Comparison of ENCODE assay signal across 27 cellular contexts in the genomic region with DNA sequence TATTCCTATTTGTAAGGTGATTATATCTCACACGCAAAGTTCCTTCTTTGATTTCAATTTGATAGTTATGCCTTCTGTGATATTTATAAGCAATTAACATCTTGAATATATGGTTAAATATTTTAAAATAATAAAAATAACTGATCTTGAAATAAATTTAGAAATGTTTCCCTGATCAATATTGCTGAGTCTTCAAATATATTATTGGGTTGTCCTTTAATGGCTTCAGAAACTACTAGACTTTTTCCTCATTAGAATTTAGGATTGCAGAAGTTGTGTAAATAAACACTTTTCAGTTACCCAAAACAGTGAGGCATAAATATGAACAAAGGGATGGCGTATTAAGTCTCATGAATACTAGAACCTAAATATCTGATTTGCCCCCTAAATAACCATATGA.
"Had no signal": no experiment of that assay in that cellular context is flagged by ENCODE, and none has a peak within 500 bp of the region (broad histone marks: within the 10 kb centered on the region; RNA-seq: fewer than 3 reads in every experiment).

No MANE protein-coding gene starts in this region.

- H3K27ac ChIP-seq: colonic mucosa, coronary artery, dorsolateral prefrontal cortex, epithelial cell of prostate, esophagus muscularis mucosa, esophagus squamous epithelium, foreskin keratinocyte, gastrocnemius medialis, gastroesophageal sphincter, heart right ventricle had no signal

- H3K4me1 ChIP-seq: colonic mucosa, esophagus muscularis mucosa, esophagus squamous epithelium, foreskin keratinocyte, gastrocnemius medialis, gastroesophageal sphincter, heart right ventricle had no signal

- DNase-seq: colonic mucosa; cortex of kidney; dermis blood vessel endothelial cell; dorsolateral prefrontal cortex; effector CD4-positive, alpha-beta T cell; effector CD8-positive, alpha-beta T cell; effector memory CD4-positive, alpha-beta T cell; effector memory CD8-positive, alpha-beta T cell; endodermal cell; erythroblast; esophagus squamous epithelium; foreskin fibroblast; foreskin keratinocyte; foreskin melanocyte; gastrocnemius medialis; glutamatergic neuron; head of caudate nucleus; heart right ventricle had no signal

- ATAC-seq: effector memory CD8-positive, alpha-beta T cell; esophagus mucosa; foreskin keratinocyte; gastrocnemius medialis; gastroesophageal sphincter; heart right ventricle had no signal

- H3K36me3 ChIP-seq: colonic mucosa, esophagus muscularis mucosa, esophagus squamous epithelium, gastrocnemius medialis, gastroesophageal sphincter, heart right ventricle had no signal

- H3K4me3 ChIP-seq: colonic mucosa, coronary artery, dorsolateral prefrontal cortex, esophagus muscularis mucosa, esophagus squamous epithelium, gastrocnemius medialis, gastroesophageal sphincter, heart right ventricle had no signal

- FAIRE-seq: colon, endometrium, endothelial cell of umbilical vein, frontal cortex had no signal

- H3K9me3 ChIP-seq: colonic mucosa, esophagus muscularis mucosa, esophagus squamous epithelium, gastrocnemius medialis, gastroesophageal sphincter had no signal

- H3K27me3 ChIP-seq: colonic mucosa, dorsolateral prefrontal cortex, esophagus muscularis mucosa, esophagus squamous epithelium, foreskin keratinocyte, gastrocnemius medialis, gastroesophageal sphincter, heart right ventricle had no signal
